8 cellular contexts compared by ENCODE assay signal in the genomic region with DNA sequence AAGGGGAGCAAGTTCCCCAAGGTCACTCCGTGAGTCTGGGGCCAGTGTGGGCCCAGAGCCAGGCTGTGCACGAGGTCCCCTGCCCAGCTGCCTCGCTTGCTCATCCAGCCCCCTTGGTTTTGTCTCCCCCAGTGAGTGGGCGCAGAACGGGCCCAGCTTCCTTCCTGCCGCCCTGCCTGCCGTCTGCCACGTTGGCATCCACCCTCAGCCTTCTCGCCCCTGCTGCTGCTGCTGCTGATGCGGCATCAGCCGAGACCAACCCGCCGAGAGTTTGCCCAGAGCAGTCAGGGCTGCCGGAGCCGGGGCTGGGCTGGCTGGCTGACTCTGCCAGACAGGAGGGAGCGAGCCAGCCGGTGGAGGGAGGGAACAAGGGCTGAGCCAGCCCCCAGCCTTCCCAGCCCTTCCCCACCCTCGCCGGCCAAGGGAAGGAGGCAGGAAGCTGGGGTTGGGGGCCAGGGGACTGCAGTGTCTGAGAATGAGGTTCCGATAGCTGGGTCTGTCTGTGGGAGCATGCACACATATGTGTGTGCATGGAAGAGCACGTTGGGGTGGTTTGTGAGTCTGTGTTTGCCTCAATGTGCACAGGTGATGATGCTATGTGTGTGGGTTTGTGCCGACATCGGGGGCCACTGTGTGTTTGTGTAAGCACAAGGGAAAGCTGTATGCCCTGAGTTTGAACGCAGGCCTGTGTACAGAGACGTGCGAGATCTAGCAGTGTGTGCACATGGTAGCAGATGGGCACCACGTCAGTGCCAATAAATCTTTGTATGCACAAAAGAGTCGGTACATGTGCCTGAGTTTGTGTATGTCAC. TPM values are rescaled to one million over a fixed set of nuclear protein-coding genes. Genes with fewer than 3 reads are reported as not detected.
DNase-seq lines count a peak whose midpoint lies in the region; ATAC-seq and TF ChIP-seq lines count a peak whose summit lies in the region.

No MANE protein-coding gene starts in this region.

- peak overlapping the region; percentile 96 to 99 (median 98) for H3K27ac Mint-ChIP-seq in CD4-positive, CD25-positive, alpha-beta regulatory T cell
- peak overlapping the region; percentile 90 for H3K27ac Mint-ChIP-seq in activated CD4-positive, alpha-beta memory T cell treated with anti-CD3 and anti-CD28 coated beads, Interleukin-2, amount 10 ng/mL, durations not matched to agents 7 days and 5 days
- H3K27ac Mint-ChIP-seq in progenitor cell of endocrine pancreas (peak overlapping the region; percentile 76), Calu3 (ENCODE audit: unreplicated experiment) (no peak overlapping the region), osteocyte (ENCODE audit: unreplicated experiment) (no peak overlapping the region)

- H3K9me3 Mint-ChIP-seq in CD4-positive, CD25-positive, alpha-beta regulatory T cell: no peaks in the 10 kb centered on the region
- no peaks in the 10 kb centered on the region for H3K9me3 Mint-ChIP-seq in activated CD4-positive, alpha-beta memory T cell treated with anti-CD3 and anti-CD28 coated beads, Interleukin-2, amount 10 ng/mL, durations not matched to agents 7 days and 5 days
- H3K9me3 Mint-ChIP-seq in progenitor cell of endocrine pancreas (ENCODE audit: low read depth) (no peaks in the 10 kb centered on the region), Calu3 (ENCODE audit: low read depth, unreplicated experiment) (no peaks in the 10 kb centered on the region), osteocyte (ENCODE audit: unreplicated experiment) (no peaks in the 10 kb centered on the region)

- H3K4me1 Mint-ChIP-seq in CD4-positive, CD25-positive, alpha-beta regulatory T cell: peaks cover 18 to 81% (median 46%) of the 10 kb centered on the region in 4 donors
- peaks cover 70% of the 10 kb centered on the region for H3K4me1 Mint-ChIP-seq in activated CD4-positive, alpha-beta memory T cell treated with anti-CD3 and anti-CD28 coated beads, Interleukin-2, amount 10 ng/mL, durations not matched to agents 7 days and 5 days
- H3K4me1 Mint-ChIP-seq in progenitor cell of endocrine pancreas (ENCODE audit: low read depth) (peaks cover 52% of the 10 kb centered on the region), Calu3 (ENCODE audit: low read depth, unreplicated experiment) (peaks cover 28% of the 10 kb centered on the region), osteocyte (ENCODE audit: unreplicated experiment) (peaks cover 82% of the 10 kb centered on the region)

- no TSS peak for BruUV-seq in Calu3 (replicated peaks; lab: Mats Ljungman, UMichigan)

- peaks cover 61% of the 10 kb centered on the region for H3K4me1 ChIP-seq in CD4-positive, CD25-positive, alpha-beta regulatory T cell (ENCODE audit: control insufficient read depth, insufficient read depth, low read length, poor library complexity, severe bottlenecking)
- H3K4me1 ChIP-seq in effector memory CD4-positive, alpha-beta T cell (ENCODE audit: control insufficient read depth, insufficient read depth, low read length, poor library complexity, severe bottlenecking): peaks cover 48% of the 10 kb centered on the region

- H3K36me3 Mint-ChIP-seq in CD4-positive, CD25-positive, alpha-beta regulatory T cell: no peaks in the 10 kb centered on the region
- no peaks in the 10 kb centered on the region for H3K36me3 Mint-ChIP-seq in activated CD4-positive, alpha-beta memory T cell treated with anti-CD3 and anti-CD28 coated beads, Interleukin-2, amount 10 ng/mL, durations not matched to agents 7 days and 5 days (ENCODE audit: low read depth)
- H3K36me3 Mint-ChIP-seq in progenitor cell of endocrine pancreas (ENCODE audit: insufficient read depth): no peaks in the 10 kb centered on the region
- no peaks in the 10 kb centered on the region for H3K36me3 Mint-ChIP-seq in Calu3 (ENCODE audit: insufficient read depth, unreplicated experiment)
- no peaks in the 10 kb centered on the region for H3K36me3 Mint-ChIP-seq in osteocyte (ENCODE audit: unreplicated experiment)

- peak overlapping the region; percentile 84 for H3K27ac ChIP-seq in CD4-positive, CD25-positive, alpha-beta regulatory T cell (ENCODE audit: insufficient read depth, low read length, poor library complexity, severe bottlenecking)
- H3K27ac ChIP-seq in effector memory CD4-positive, alpha-beta T cell (ENCODE audit: insufficient read depth, low read length, poor library complexity, severe bottlenecking): peak overlapping the region; percentile 77

- peak; percentile 20 to 73 (median 51) for DNase-seq in CD4-positive, CD25-positive, alpha-beta regulatory T cell
- peak; percentile 42 for DNase-seq in activated CD4-positive, alpha-beta memory T cell treated with anti-CD3 and anti-CD28 coated beads, Interleukin-2, amount 10 ng/mL, durations not matched to agents 7 days and 5 days
- DNase-seq in effector memory CD4-positive, alpha-beta T cell: peak in 1 of 3 donors; percentile 29
- DNase-seq in progenitor cell of endocrine pancreas (ENCODE audit: low spot score, unreplicated experiment) (no peak), erythroblast (lab: John Stamatoyannopoulos, UW) (no peak), Calu3 (no peak), osteocyte (ENCODE audit: extremely low spot score, unreplicated experiment) (no peak)

- H3K9me3 ChIP-seq in CD4-positive, CD25-positive, alpha-beta regulatory T cell (ENCODE audit: control insufficient read depth in 2 of 2, low read length in 2 of 2): no peaks in the 10 kb centered on the region
- H3K9me3 ChIP-seq in effector memory CD4-positive, alpha-beta T cell (ENCODE audit: control insufficient read depth, low read length): no peaks in the 10 kb centered on the region

- no peak for TF ChIP-seq CTCF in progenitor cell of endocrine pancreas (IDR thresholded peaks at IDR 0.05; ENCODE audit: unreplicated experiment)
- TF ChIP-seq CTCF in Calu3 (IDR thresholded peaks at IDR 0.05; ENCODE audit: unreplicated experiment): no peak
- TF ChIP-seq CTCF in osteocyte (IDR thresholded peaks at IDR 0.05): no peak

- TF ChIP-seq POLR2A in erythroblast (IDR thresholded peaks at IDR 0.05; ENCODE audit: low read length): no peak

- no peaks in the 10 kb centered on the region for H3K36me3 ChIP-seq in CD4-positive, CD25-positive, alpha-beta regulatory T cell (ENCODE audit: control insufficient read depth, insufficient read depth, low read length)
- H3K36me3 ChIP-seq in effector memory CD4-positive, alpha-beta T cell (ENCODE audit: control insufficient read depth, insufficient read depth, low read length): no peaks in the 10 kb centered on the region

- peaks cover 4% of the 10 kb centered on the region for H3K27me3 Mint-ChIP-seq in CD4-positive, CD25-positive, alpha-beta regulatory T cell
- no peaks in the 10 kb centered on the region for H3K27me3 Mint-ChIP-seq in activated CD4-positive, alpha-beta memory T cell treated with anti-CD3 and anti-CD28 coated beads, Interleukin-2, amount 10 ng/mL, durations not matched to agents 7 days and 5 days
- H3K27me3 Mint-ChIP-seq in progenitor cell of endocrine pancreas (no peaks in the 10 kb centered on the region), Calu3 (ENCODE audit: unreplicated experiment) (no peaks in the 10 kb centered on the region), osteocyte (ENCODE audit: unreplicated experiment) (no peaks in the 10 kb centered on the region)

- H3K4me3 ChIP-seq in CD4-positive, CD25-positive, alpha-beta regulatory T cell (ENCODE audit: low read depth, low read length): peak overlapping the region; percentile 87
- peak overlapping the region; percentile 69 for H3K4me3 ChIP-seq in effector memory CD4-positive, alpha-beta T cell (ENCODE audit: insufficient read depth, low read depth, low read length, poor library complexity, severe bottlenecking)

- intact Hi-C loops in Calu3 (cut with micrococcal nuclease; ENCODE audit: unreplicated experiment): no loop called here

- CTCF ChIA-PET in activated CD4-positive, alpha-beta memory T cell treated with anti-CD3 and anti-CD28 coated beads, Interleukin-2, amount 10 ng/mL, durations not matched to agents 7 days and 5 days (lab: Charles Lee): interaction anchor here (0.9 to 3.1 kb wide), 7 partner anchors 25 to 126 kb away, joined by 3 to 17 read pairs (median 3); partner anchors contain the start of gene WASF2
- CTCF ChIA-PET in Calu3 (lab: Charles Lee): no interaction called here

- POLR2A ChIA-PET in activated CD4-positive, alpha-beta memory T cell treated with anti-CD3 and anti-CD28 coated beads, Interleukin-2, amount 10 ng/mL, durations not matched to agents 7 days and 5 days (lab: Charles Lee): interaction anchor here (0.9 to 5.2 kb wide), 6 partner anchors 15 to 149 kb away, joined by 3 to 43 read pairs (median 4); partner anchors contain the start of gene WASF2

- H3K4me3 Mint-ChIP-seq in CD4-positive, CD25-positive, alpha-beta regulatory T cell: peak overlapping the region; percentile 94 to 98 (median 95)
- peak overlapping the region; percentile 85 for H3K4me3 Mint-ChIP-seq in activated CD4-positive, alpha-beta memory T cell treated with anti-CD3 and anti-CD28 coated beads, Interleukin-2, amount 10 ng/mL, durations not matched to agents 7 days and 5 days
- H3K4me3 Mint-ChIP-seq in progenitor cell of endocrine pancreas (ENCODE audit: low read depth) (no peak overlapping the region), Calu3 (ENCODE audit: low read depth, unreplicated experiment) (no peak overlapping the region), osteocyte (ENCODE audit: unreplicated experiment) (no peak overlapping the region)

- peak; percentile 27 to 30 for ATAC-seq in CD4-positive, CD25-positive, alpha-beta regulatory T cell (ENCODE audit: low read depth in 2 of 2)
- ATAC-seq in HG03457 (IDR thresholded peaks at IDR 0.05; ENCODE audit: unreplicated experiment): no peak

- H3K27me3 ChIP-seq in CD4-positive, CD25-positive, alpha-beta regulatory T cell (ENCODE audit: control insufficient read depth, insufficient read depth, low read length): no peaks in the 10 kb centered on the region
- H3K27me3 ChIP-seq in effector memory CD4-positive, alpha-beta T cell (replicated peaks; ENCODE audit: control insufficient read depth, insufficient read depth, low read length, poor library complexity, severe bottlenecking): no peaks in the 10 kb centered on the region

RNA-seq across cellular contexts. Expression of gene WASF2, which starts 31.6 kb away (rescaled TPM):
- total RNA-seq in CD4-positive, CD25-positive, alpha-beta regulatory T cell: 175 TPM
- 10 to 100 TPM; 55.3 to 85.3 (median 61.8) TPM for polyA plus RNA-seq in CD4-positive, CD25-positive, alpha-beta regulatory T cell
- 100 to 1,000 TPM; 150 TPM for total RNA-seq in activated CD4-positive, alpha-beta memory T cell treated with anti-CD3 and anti-CD28 coated beads, Interleukin-2, amount 10 ng/mL, durations not matched to agents 7 days and 5 days
- total RNA-seq in progenitor cell of endocrine pancreas (74.6 and 76.9 TPM in 2 replicates), Calu3 (2022) (79.5 and 84.2 TPM in 2 replicates), osteocyte (187 and 189 TPM in 2 replicates)

Comparison
In these comparisons a context has a peak if more than half of its experiments do, and no peak if none do; other contexts are left out.
1. DNase-seq: peak in CD4-positive, CD25-positive, alpha-beta regulatory T cell (3 of 3) and activated CD4-positive, alpha-beta memory T cell treated with anti-CD3 and anti-CD28 coated beads, Interleukin-2, amount 10 ng/mL, durations not matched to agents 7 days and 5 days (single experiment); none in progenitor cell of endocrine pancreas (single experiment), erythroblast (0 of 2), Calu3 (single experiment) and osteocyte (single experiment).
2. H3K27ac Mint-ChIP-seq: peak in CD4-positive, CD25-positive, alpha-beta regulatory T cell (3 of 3), activated CD4-positive, alpha-beta memory T cell treated with anti-CD3 and anti-CD28 coated beads, Interleukin-2, amount 10 ng/mL, durations not matched to agents 7 days and 5 days (single experiment) and progenitor cell of endocrine pancreas (single experiment); none in Calu3 (single experiment) and osteocyte (single experiment).
3. H3K4me3 Mint-ChIP-seq: peak in CD4-positive, CD25-positive, alpha-beta regulatory T cell (4 of 4) and activated CD4-positive, alpha-beta memory T cell treated with anti-CD3 and anti-CD28 coated beads, Interleukin-2, amount 10 ng/mL, durations not matched to agents 7 days and 5 days (single experiment); none in progenitor cell of endocrine pancreas (single experiment), Calu3 (single experiment) and osteocyte (single experiment).